8 cellular contexts compared by ENCODE assay signal in the genomic region with DNA sequence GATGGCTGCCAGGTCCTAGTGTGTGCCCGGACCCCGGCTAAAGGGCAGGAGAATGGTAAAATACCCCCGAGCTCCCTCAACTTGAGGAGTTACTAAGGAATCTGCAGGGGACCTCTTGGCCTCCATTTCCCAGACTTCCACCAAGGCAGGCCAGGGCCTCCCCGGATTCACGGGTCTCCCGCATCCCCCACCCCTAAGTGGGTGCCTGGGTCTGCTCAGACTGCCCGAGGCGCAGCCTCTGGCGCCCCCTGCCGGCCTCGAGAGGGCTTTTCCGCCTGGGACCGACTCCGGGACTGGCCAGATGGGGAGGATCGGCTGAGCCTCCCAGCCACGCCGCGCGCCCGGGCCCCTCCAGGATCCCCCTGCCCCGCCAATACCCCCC. TPM values are rescaled to one million over a fixed set of nuclear protein-coding genes. Genes with fewer than 3 reads are reported as not detected.
DNase-seq lines count a peak whose midpoint lies in the region; ATAC-seq and TF ChIP-seq lines count a peak whose summit lies in the region.

No MANE protein-coding gene starts in this region.

- peak overlapping the region; percentile 79 to 86 for H3K14ac ChIP-seq in mesenchymal stem cell (ENCODE audit: low read length in 2 of 2)

- peak overlapping the region; percentile 94 for H4K8ac ChIP-seq in mesenchymal stem cell (ENCODE audit: low read length)

- peak overlapping the region in 1 of 2 experiments; percentile 76 for H3K4ac ChIP-seq in mesenchymal stem cell (ENCODE audit: low read depth in 1 of 2, low read length in 2 of 2)

- TF ChIP-seq CTCF in GM12864 (IDR thresholded peaks at IDR 0.05; ENCODE audit: low read depth, low read length, missing control alignments), result peak; percentile 95

- H3K79me1 ChIP-seq in mesenchymal stem cell (replicated peaks; ENCODE audit: low read length, poor library complexity, severe bottlenecking), result peaks cover 42% of the 10 kb centered on the region

- H3K9ac ChIP-seq in mesenchymal stem cell (ENCODE audit: low read length), result peak overlapping the region; percentile 88

- peak overlapping the region; percentile 62 for H3K27ac ChIP-seq in mesenchymal stem cell (ENCODE audit: low read length, poor library complexity, severe bottlenecking)

- peak overlapping the region in 1 of 2 experiments; percentile 91 for H3K23ac ChIP-seq in mesenchymal stem cell (ENCODE audit: low read length in 2 of 2)

- H2AK5ac ChIP-seq in mesenchymal stem cell (ENCODE audit: low read length, severe bottlenecking), result peak overlapping the region; percentile 27

- no peak overlapping the region for H2BK5ac ChIP-seq in mesenchymal stem cell (ENCODE audit: low read depth, low read length, poor library complexity, severe bottlenecking)

- DNase-seq in GM12864 (ENCODE audit: low read depth), result no peak
- DNase-seq in NCI-H446 treated with DMSO at 0.1 percent for 48 hours (lab: John Stamatoyannopoulos, UW), result peak; percentile 55
- peak; percentile 83 to 86 for DNase-seq in activated CD4-positive, alpha-beta T cell treated with anti-CD3 and anti-CD28 coated beads, Interleukin-2, amount 50 U/mL, for 48 hours
- peak; percentile 72 for DNase-seq in effector CD4-positive, alpha-beta T cell
- DNase-seq in mesenchymal stem cell, result peak; percentile 75
- DNase-seq in stimulated activated CD8-positive, alpha-beta memory T cell treated with anti-CD3 and anti-CD28 coated beads, Interleukin-15, amount 100 ng/mL, for 1 hour (ENCODE audit: low read depth), result peak; percentile 53

- peaks cover 0 to 20% of the 10 kb centered on the region in 2 experiments for H3K36me3 ChIP-seq in mesenchymal stem cell (ENCODE audit: control insufficient read depth in 1 of 2, insufficient read depth in 2 of 2, low read depth in 1 of 2, low read length in 2 of 2)

- peak overlapping the region; percentile 99 for H3K4me2 ChIP-seq in mesenchymal stem cell (ENCODE audit: low read length, poor library complexity, severe bottlenecking)

- peaks cover 0 to 9% of the 10 kb centered on the region in 2 experiments for H3K27me3 ChIP-seq in mesenchymal stem cell (ENCODE audit: control insufficient read depth in 1 of 2, insufficient read depth in 1 of 2, low read length in 2 of 2)

- H3K4me3 ChIP-seq in GM12864 (ENCODE audit: low read depth, low read length) (peak overlapping the region; percentile 68), mesenchymal stem cell (ENCODE audit: insufficient read depth in 1 of 2, low read depth in 1 of 2, low read length in 2 of 2) (peak overlapping the region; percentile 75 to 90)

- peak overlapping the region; percentile 85 for H2AFZ ChIP-seq in mesenchymal stem cell (ENCODE audit: low read depth, low read length)

- WGBS in mesenchymal stem cell, result 14% methylated on average over 21 of the region's 21 CpGs

- H2BK120ac ChIP-seq in mesenchymal stem cell (ENCODE audit: low read depth, low read length), result peak overlapping the region; percentile 86

- H2BK12ac ChIP-seq in mesenchymal stem cell (ENCODE audit: low read length in 2 of 2), result peak overlapping the region; percentile 18 to 37

- peak overlapping the region; percentile 82 to 91 for H3K18ac ChIP-seq in mesenchymal stem cell (ENCODE audit: low read depth in 1 of 2, low read length in 2 of 2)

- no peaks in the 10 kb centered on the region for H3K9me3 ChIP-seq in mesenchymal stem cell (ENCODE audit: control insufficient read depth, low read length)

- peaks cover 52% of the 10 kb centered on the region for H3K4me1 ChIP-seq in mesenchymal stem cell (ENCODE audit: control insufficient read depth, insufficient read depth, low read depth, low read length)

- ATAC-seq in HG02885 (IDR thresholded peaks at IDR 0.05; ENCODE audit: poor library complexity, unreplicated experiment) (peak; percentile 55), HG02970 (IDR thresholded peaks at IDR 0.05; ENCODE audit: low FRiP score, unreplicated experiment) (no peak)

- H4K91ac ChIP-seq in mesenchymal stem cell (ENCODE audit: low read length), result peak overlapping the region; percentile 70

- no peak overlapping the region for H2BK15ac ChIP-seq in mesenchymal stem cell (ENCODE audit: low read depth, poor library complexity, severe bottlenecking)

RNA-seq across cellular contexts. Expression of a gene that starts 1.7 kb away (rescaled TPM):
- polyA plus RNA-seq in mesenchymal stem cell (2013, experiment 1 of 2), result 6.5 TPM
- 6.7 TPM for polyA plus RNA-seq in mesenchymal stem cell (2013, experiment 2 of 2)

RNA-seq across cellular contexts. Expression of a gene that starts 23.8 kb away (rescaled TPM):
- polyA plus RNA-seq in mesenchymal stem cell (2013, experiment 1 of 2), result 2.9 TPM
- polyA plus RNA-seq in mesenchymal stem cell (2013, experiment 2 of 2), result 2.4 TPM
